Comparison of ENCODE assay signal across 13 cellular contexts in the genomic region with DNA sequence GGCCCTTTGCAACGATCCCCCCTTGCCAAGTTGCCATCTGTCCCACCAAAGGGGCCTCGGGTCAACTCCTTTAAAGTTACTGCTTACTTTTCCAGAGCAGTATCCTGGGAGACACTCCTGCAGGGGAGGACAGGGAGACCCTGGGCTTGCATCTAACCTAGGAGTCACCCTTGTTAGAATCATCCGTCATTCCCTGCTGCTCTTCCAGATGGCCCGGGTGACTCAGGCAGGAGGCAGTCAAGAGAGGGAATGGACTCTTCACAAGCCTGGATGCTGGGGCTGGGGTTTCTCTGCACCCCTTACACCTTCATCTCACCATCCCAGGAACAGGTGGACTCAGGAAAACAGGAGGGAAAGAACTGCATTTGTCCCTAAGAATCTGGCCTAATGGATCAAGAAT.
"Had no signal": no experiment of that assay in that cellular context is flagged by ENCODE, and none has a peak within 500 bp of the region (broad histone marks: within the 10 kb centered on the region; RNA-seq: fewer than 3 reads in every experiment).

No MANE protein-coding gene starts in this region.

- H3K36me3 ChIP-seq: breast epithelium, thoracic aorta had no signal

- H3K4me1 ChIP-seq: breast epithelium had no signal

- H3K4me3 ChIP-seq: breast epithelium, thoracic aorta had no signal

- DNase-seq: activated CD4-positive, alpha-beta T cell treated with anti-CD3 and anti-CD28 coated beads, Interleukin-2, amount 50 U/mL, for 48 hours; activated CD8-positive, alpha-beta memory T cell treated with anti-CD3 and anti-CD28 coated beads, Interleukin-2, amount 10 ng/mL, durations not matched to agents 7 days and 5 days; activated effector memory CD4-positive, alpha-beta T cell treated with Interleukin-2 at 50 U/mL for 16 hours; activated T-cell treated with anti-CD3 and anti-CD28 coated beads, Interleukin-2, amount 50 U/mL, for 24 hours; amygdala; foreskin melanocyte; hippocampal formation; kidney glomerular epithelial cell; retina; stimulated activated CD4-positive, alpha-beta T cell treated with anti-CD3 and anti-CD28 coated beads, Interleukin-4, amount 100 ng/mL, for 1 hour had no signal

- H3K9me3 ChIP-seq: thoracic aorta had no signal

- FAIRE-seq: urothelium cell line had no signal

- H3K27ac ChIP-seq: breast epithelium, thoracic aorta had no signal
